ENCODE assay signal across 1 cellular context in the genomic region with DNA sequence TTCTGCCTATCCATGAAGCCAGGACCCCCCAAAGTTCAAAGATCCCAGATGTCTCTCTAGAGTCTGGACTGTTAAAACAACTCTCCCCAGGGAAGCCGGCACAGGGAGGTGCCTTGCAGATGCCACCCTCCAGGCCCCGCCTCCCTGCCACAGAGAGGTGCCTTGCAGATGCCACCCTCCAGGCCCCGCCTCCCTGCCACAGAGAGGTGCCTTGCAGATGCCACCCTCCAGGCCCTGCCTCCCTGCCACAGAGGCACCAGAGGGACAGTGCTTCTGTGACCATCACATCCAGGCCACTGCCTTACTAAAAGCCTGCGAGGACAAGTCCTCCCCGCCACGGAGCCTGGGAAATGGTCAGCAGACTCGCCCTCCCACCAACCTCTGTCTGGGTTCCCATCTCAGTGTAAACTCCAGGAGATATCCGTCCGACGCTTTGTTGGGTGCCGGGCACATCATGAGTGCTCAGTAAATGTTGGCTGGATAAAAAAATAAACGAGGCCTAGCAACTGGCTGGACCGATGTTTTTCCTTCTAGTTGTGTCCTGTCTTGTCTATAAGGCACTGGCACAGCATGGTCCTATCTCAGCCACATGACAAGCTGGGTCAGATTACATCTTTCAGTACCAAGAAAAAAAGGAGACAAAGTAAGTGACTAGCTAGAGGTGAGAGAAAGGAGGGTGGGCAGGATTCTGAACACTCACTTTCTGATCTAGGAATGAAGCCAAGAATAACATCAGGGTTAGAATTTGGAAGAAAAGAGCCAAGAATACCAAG.
TF ChIP-seq lines count a peak whose summit lies in the region.

No MANE protein-coding gene starts in this region.

TF ChIP-seq in IMR-90, 13 proteins besides CTCF, POLR2A, EP300 and RAD21 (continued from another document):
- no peak for TF ChIP-seq MAFK (IDR thresholded peaks at IDR 0.05; ENCODE audit: low read depth, low read length)
- TF ChIP-seq USF2 (IDR thresholded peaks at IDR 0.05; ENCODE audit: low read depth, low read length), result no peak
- TF ChIP-seq RFX5 (IDR thresholded peaks at IDR 0.05; ENCODE audit: low read depth, low read length), result no peak
- TF ChIP-seq CHD1 (IDR thresholded peaks at IDR 0.05; ENCODE audit: low read depth, low read length), result no peak
- TF ChIP-seq, protein P1, sequence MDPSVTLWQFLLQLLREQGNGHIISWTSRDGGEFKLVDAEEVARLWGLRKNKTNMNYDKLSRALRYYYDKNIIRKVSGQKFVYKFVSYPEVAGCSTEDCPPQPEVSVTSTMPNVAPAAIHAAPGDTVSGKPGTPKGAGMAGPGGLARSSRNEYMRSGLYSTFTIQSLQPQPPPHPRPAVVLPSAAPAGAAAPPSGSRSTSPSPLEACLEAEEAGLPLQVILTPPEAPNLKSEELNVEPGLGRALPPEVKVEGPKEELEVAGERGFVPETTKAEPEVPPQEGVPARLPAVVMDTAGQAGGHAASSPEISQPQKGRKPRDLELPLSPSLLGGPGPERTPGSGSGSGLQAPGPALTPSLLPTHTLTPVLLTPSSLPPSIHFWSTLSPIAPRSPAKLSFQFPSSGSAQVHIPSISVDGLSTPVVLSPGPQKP (IDR thresholded peaks at IDR 0.05; ENCODE audit: borderline replicate concordance, low read depth, low read length), result no peak
